In genomic region chr17:44186307-44187130, GRCh38 we compare ENCODE assay signal across 8 cellular contexts. TPM values are rescaled to one million over a fixed set of nuclear protein-coding genes. Genes with fewer than 3 reads are reported as not detected.
DNase-seq lines count a peak whose midpoint lies in the region; ATAC-seq and TF ChIP-seq lines count a peak whose summit lies in the region.

TSS of gene TMUB2 (plus strand) at chr17:44186972. CDS start at chr17:44187709, 737 bp downstream.

- H3K79me2 ChIP-seq in SK-N-SH (ENCODE audit: insufficient read depth) = peaks cover 66% of the 10 kb centered on the region

- H3K9me2 ChIP-seq in SK-N-SH = no peaks in the 10 kb centered on the region

- H3K4me2 ChIP-seq in SK-N-SH = peak within 1 kb of the TSS; percentile 83

- H3K4me3 ChIP-seq in SK-N-SH (ENCODE audit: low read depth in 2 of 2, low read length in 1 of 2) = peak within 1 kb of the TSS; percentile 88 to 95

- POLR2A ChIA-PET in SK-N-SH (lab: Yijun Ruan, JAX) = interaction anchor here (0.5 to 1.5 kb wide), 13 partner anchors 8 to 503 kb away, joined by 3 to 7 read pairs (median 3); partner anchors contain the start of genes ASB16, CCDC43, HDAC5 and LSM12

- CTCF ChIA-PET in SK-N-SH (lab: Yijun Ruan, JAX) = interaction anchor here (0.7 to 4.1 kb wide), 15 partner anchors 9 to 243 kb away, joined by 3 to 31 read pairs (median 4); partner anchors contain the start of genes ASB16 and GRN

- ATAC-seq in HG02571 (IDR thresholded peaks at IDR 0.05; ENCODE audit: unreplicated experiment) = peak; percentile 86

- peaks cover 19 to 22% of the 10 kb centered on the region in 2 experiments for H3K36me3 ChIP-seq in SK-N-SH (replicated peaks in 1 of 2; ENCODE audit: control insufficient read depth in 1 of 2, insufficient read depth in 2 of 2, low read length in 1 of 2)

- no peak; a peak in 1 of 4 replicates for TF ChIP-seq EP300 in SK-N-SH (IDR thresholded peaks at IDR 0.05; ENCODE audit: borderline replicate concordance in 1 of 2, low read depth in 1 of 2, low read length in 1 of 2)

- H2AFZ ChIP-seq in SK-N-SH (ENCODE audit: low read depth) = peak within 1 kb of the TSS; percentile 95

- TF ChIP-seq RAD21 in SK-N-SH (IDR thresholded peaks at IDR 0.05; ENCODE audit: low read length) = peak; percentile 11; the same call in 1 of the 2 replicates

- H3K27me3 ChIP-seq in SK-N-SH (ENCODE audit: insufficient read depth) = no peaks in the 10 kb centered on the region

- peak within 1 kb of the TSS; percentile 86 to 96 for H3K27ac ChIP-seq in SK-N-SH (ENCODE audit: low read depth in 2 of 2, low read length in 1 of 2)

- DNase-seq in GM04504 (ENCODE audit: low read depth) = peak; percentile 99
- peak; percentile 98 for DNase-seq in NCI-H1048 (lab: John Stamatoyannopoulos, UW)
- peak; percentile 100 for DNase-seq in SK-N-SH
- peak; percentile 99 for DNase-seq in activated naive CD4-positive, alpha-beta T cell treated with anti-CD3 and anti-CD28 coated beads, Interleukin-2, amount 50 U/mL, for 16 hours
- peak; percentile 100 for DNase-seq in germinal center (ENCODE audit: low spot score)
- peak; percentile 97 for DNase-seq in non-pigmented ciliary epithelial cell (ENCODE audit: low read depth)
- DNase-seq in superior temporal gyrus (ENCODE audit: extremely low spot score) = peak; percentile 100

- 2% methylated on average over 41 of the region's 50 CpGs for WGBS in SK-N-SH (ENCODE audit: low lambda C conversion rate)

- H4K20me1 ChIP-seq in SK-N-SH (ENCODE audit: insufficient read depth) = peaks cover 5% of the 10 kb centered on the region; the same call in 1 of the 2 replicates

- H3K9me3 ChIP-seq in SK-N-SH = no peaks in the 10 kb centered on the region

- peak within 1 kb of the TSS; percentile 93 for H3K9ac ChIP-seq in SK-N-SH

- no peak for TF ChIP-seq CTCF in SK-N-SH (IDR thresholded peaks at IDR 0.05)

- H3K4me1 ChIP-seq in SK-N-SH (ENCODE audit: control insufficient read depth in 1 of 2, insufficient read depth in 2 of 2, low read depth in 1 of 2, low read length in 1 of 2) = peaks cover 8 to 16% of the 10 kb centered on the region in 2 experiments; a peak in 2 of 4 replicates

- peaks cover 26% of the 10 kb centered on the region for H3F3A ChIP-seq in SK-N-SH (replicated peaks; ENCODE audit: insufficient read depth)

TF ChIP-seq in SK-N-SH, 30 proteins besides CTCF, POLR2A, EP300 and RAD21 (continues in another document):
- peak; percentile 92 for TF ChIP-seq POLR2AphosphoS5 (IDR thresholded peaks at IDR 0.05; ENCODE audit: low read depth, low read length)
- TF ChIP-seq MEF2A (IDR thresholded peaks at IDR 0.05; ENCODE audit: borderline replicate concordance, low read depth) = no peak
- TF ChIP-seq PBX3 (IDR thresholded peaks at IDR 0.05) = peak; percentile 35; the same call in 1 of the 2 replicates
- no peak for TF ChIP-seq IRF3 (IDR thresholded peaks at IDR 0.05; ENCODE audit: low read depth, low read length)
- TF ChIP-seq FOXM1 (IDR thresholded peaks at IDR 0.05; ENCODE audit: low read depth) = no peak
- TF ChIP-seq TCF12 (IDR thresholded peaks at IDR 0.05) = no peak
- no peak for TF ChIP-seq SIN3A (IDR thresholded peaks at IDR 0.05; ENCODE audit: borderline replicate concordance, low read depth, low read length)
- peak; percentile 55; the same call in 1 of the 2 replicates for TF ChIP-seq YY1 (IDR thresholded peaks at IDR 0.05; ENCODE audit: low read depth)
- TF ChIP-seq NRF1 (IDR thresholded peaks at IDR 0.05; ENCODE audit: low read depth, low read length) = peak; percentile 45
- no peak for TF ChIP-seq REST (IDR thresholded peaks at IDR 0.05; ENCODE audit: low read depth, low read length)
- no peak for TF ChIP-seq EZH2phosphoT487 (IDR thresholded peaks at IDR 0.05; ENCODE audit: borderline replicate concordance, low read depth)
- TF ChIP-seq RFX5 (IDR thresholded peaks at IDR 0.05; ENCODE audit: low read length) = peak; percentile 51; the same call in 1 of the 2 replicates
- TF ChIP-seq MXI1 (IDR thresholded peaks at IDR 0.05; ENCODE audit: low read depth, low read length) = peak; percentile 88
- TF ChIP-seq TEAD4 (IDR thresholded peaks at IDR 0.05; ENCODE audit: borderline replicate concordance, insufficient read depth) = no peak
- TF ChIP-seq GATA2 (CRISPR knock-in tag; IDR thresholded peaks at IDR 0.05) = no peak
- TF ChIP-seq USF2 (IDR thresholded peaks at IDR 0.05; ENCODE audit: borderline replicate concordance, low read depth, low read length) = no peak
- no peak for TF ChIP-seq RXRA (IDR thresholded peaks at IDR 0.05; ENCODE audit: borderline replicate concordance, low read depth)
- no peak for TF ChIP-seq ZBTB33 (IDR thresholded peaks at IDR 0.05; ENCODE audit: borderline replicate concordance, low read depth)
- no peak for TF ChIP-seq FOSL2 (IDR thresholded peaks at IDR 0.05; ENCODE audit: borderline replicate concordance, low read depth)

RNA-seq across cellular contexts. Expression of gene TMUB2, which starts in this region (rescaled TPM):
- polyA plus RNA-seq in SK-N-SH (2012; rRNA removed) = 49.5 and 62.2 TPM in 2 replicates
- 22.1 and 29.1 TPM in 2 replicates for polyA plus RNA-seq in SK-N-SH (2012; cell fraction: cytosol; rRNA removed)
- 195 and 198 TPM in 2 replicates for polyA plus RNA-seq in SK-N-SH (2012; cell fraction: nucleus; rRNA removed)

Comparison
In these comparisons a context has a peak if more than half of its experiments do, and no peak if none do; other contexts are left out.
1. Peak in every context shown above with its lines: DNase-seq, ATAC-seq, H3K4me3 ChIP-seq and H3K27ac ChIP-seq.